Comparison of ENCODE assay signal across 9 cellular contexts in the genomic region with DNA sequence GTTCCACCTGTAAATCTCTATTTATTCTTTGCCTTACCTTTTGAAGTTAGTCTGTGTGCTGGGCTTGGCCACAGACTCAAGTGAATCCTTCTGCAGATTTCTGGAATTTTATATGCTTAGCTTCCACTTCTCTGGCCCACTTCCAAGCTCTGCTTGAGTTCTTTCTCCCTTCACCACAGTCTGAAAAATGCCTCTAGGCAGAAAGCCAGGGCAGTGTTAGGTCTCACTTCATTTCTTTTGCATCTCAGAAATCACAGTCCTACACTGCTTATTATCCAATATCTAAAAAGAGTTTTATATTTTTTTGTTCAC. TPM values are rescaled to one million over a fixed set of nuclear protein-coding genes. Genes with fewer than 3 reads are reported as not detected.
DNase-seq lines count a peak whose midpoint lies in the region; ATAC-seq and TF ChIP-seq lines count a peak whose summit lies in the region.
"Had no signal": no experiment of that assay in that cellular context is flagged by ENCODE, and none has a peak within 500 bp of the region (broad histone marks: within the 10 kb centered on the region; RNA-seq: fewer than 3 reads in every experiment).

No MANE protein-coding gene starts in this region.

- H3K9me1 ChIP-seq in IMR-90 (ENCODE audit: insufficient read depth, low read length) = peaks cover 5% of the 10 kb centered on the region; the same call in 1 of the 2 replicates

- no peak overlapping the region for H3K4ac ChIP-seq in IMR-90 (ENCODE audit: low read depth, low read length)
- no peak overlapping the region for H3K4ac ChIP-seq in mesenchymal stem cell (ENCODE audit: low read depth in 1 of 2, low read length in 2 of 2)

- ATAC-seq in IMR-90 (ENCODE audit: low read depth) (peak; percentile 87), HG02571 (IDR thresholded peaks at IDR 0.05; ENCODE audit: unreplicated experiment) (no peak), GM18511 (IDR thresholded peaks at IDR 0.05; ENCODE audit: unreplicated experiment) (no peak), GM18867 (IDR thresholded peaks at IDR 0.05; ENCODE audit: unreplicated experiment) (no peak)
- ATAC-seq in central memory CD8-positive, alpha-beta T cell (replicated peaks; ENCODE audit: extremely low read depth, poor library complexity, severe bottlenecking) = no peak

- H3K36me3 Mint-ChIP-seq in central memory CD8-positive, alpha-beta T cell (ENCODE audit: insufficient read depth) = peaks cover 17% of the 10 kb centered on the region

- H2AK5ac ChIP-seq in IMR-90 (ENCODE audit: low read depth, low read length) (no peak overlapping the region), mesenchymal stem cell (ENCODE audit: low read length, severe bottlenecking) (no peak overlapping the region)

- H3K9ac ChIP-seq in IMR-90 (ENCODE audit: low read depth, low read length) (no peak overlapping the region), mesenchymal stem cell (ENCODE audit: low read length) (peak overlapping the region; percentile 10), MM.1S (ENCODE audit: low read length) (no peak overlapping the region)

- H3F3A ChIP-seq in MM.1S (ENCODE audit: insufficient read depth, low read length) = no peaks in the 10 kb centered on the region; the same call in 1 of the 2 replicates

- H2BK5ac ChIP-seq in IMR-90 (ENCODE audit: low read depth, low read length, poor library complexity, severe bottlenecking) = no peak overlapping the region
- H2BK5ac ChIP-seq in mesenchymal stem cell (ENCODE audit: low read depth, low read length, poor library complexity, severe bottlenecking) = no peak overlapping the region

- TF ChIP-seq RAD21 in IMR-90 (IDR thresholded peaks at IDR 0.05; ENCODE audit: low read length) = no peak

- no peak overlapping the region for H3K18ac ChIP-seq in IMR-90 (ENCODE audit: low read depth, low read length)
- H3K18ac ChIP-seq in mesenchymal stem cell (ENCODE audit: low read depth in 1 of 2, low read length in 2 of 2) = no peak overlapping the region

- H4K20me1 ChIP-seq in IMR-90 (ENCODE audit: insufficient read depth, low read length) (peaks cover 4% of the 10 kb centered on the region; the same call in 1 of the 2 replicates), MM.1S (ENCODE audit: insufficient read depth, low read length) (no peaks in the 10 kb centered on the region)

- H3K23ac ChIP-seq in IMR-90 (ENCODE audit: low read depth, low read length) = no peak overlapping the region
- no peak overlapping the region for H3K23ac ChIP-seq in mesenchymal stem cell (ENCODE audit: low read length in 2 of 2)

- H3K4me3 ChIP-seq in IMR-90 (ENCODE audit: insufficient read depth, low read depth, low read length) (no peak overlapping the region), mesenchymal stem cell (ENCODE audit: insufficient read depth in 1 of 2, low read depth in 1 of 2, low read length in 2 of 2) (no peak overlapping the region), MM.1S (ENCODE audit: low read length) (no peak overlapping the region)

- CTCF ChIA-PET in IMR-90 (lab: Yijun Ruan, JAX) = interaction anchor here (1.0 to 1.2 kb wide), 2 partner anchors 15 to 208 kb away, joined by 3 read pairs; no protein-coding TSS in a partner anchor

- peak; percentile 39 for DNase-seq in AG08396 (ENCODE audit: low spot score)
- peak; percentile 91 for DNase-seq in IMR-90
- DNase-seq in central memory CD8-positive, alpha-beta T cell (ENCODE audit: low spot score in 2 of 2) = no peak
- DNase-seq in mesenchymal stem cell = peak; percentile 81
- no peak for DNase-seq in MM.1S

- no peak overlapping the region for H3K14ac ChIP-seq in IMR-90 (replicated peaks; ENCODE audit: low read depth, low read length)
- H3K14ac ChIP-seq in mesenchymal stem cell (ENCODE audit: low read length in 2 of 2) = no peak overlapping the region

- H3K56ac ChIP-seq in IMR-90 (ENCODE audit: extremely low read depth, insufficient read depth, low read length) = no peak overlapping the region

- dilution Hi-C loops in IMR-90 (cut with HindIII; ENCODE audit: low sequenced_read_pairs, unreplicated experiment) = no loop called here

- no peak overlapping the region for H2BK20ac ChIP-seq in IMR-90 (ENCODE audit: low read depth, low read length)

- no peak overlapping the region for H2BK12ac ChIP-seq in mesenchymal stem cell (ENCODE audit: low read length in 2 of 2)

- peaks cover 6% of the 10 kb centered on the region; the same call in 1 of the 2 replicates for H3K79me2 ChIP-seq in MM.1S (ENCODE audit: low read length)

- H2BK120ac ChIP-seq in IMR-90 (ENCODE audit: low read depth, low read length) = no peak overlapping the region
- no peak overlapping the region for H2BK120ac ChIP-seq in mesenchymal stem cell (ENCODE audit: low read depth, low read length)

- peaks cover 82% of the 10 kb centered on the region for H3K4me1 Mint-ChIP-seq in central memory CD8-positive, alpha-beta T cell

- H2AFZ ChIP-seq in IMR-90 (replicated peaks; ENCODE audit: low read length, poor library complexity) (no peak overlapping the region), mesenchymal stem cell (ENCODE audit: low read depth, low read length) (no peak overlapping the region), MM.1S (ENCODE audit: low read length) (no peak overlapping the region)

- H3K27ac Mint-ChIP-seq in central memory CD8-positive, alpha-beta T cell (ENCODE audit: low read depth) = peak overlapping the region; percentile 36
- H3K27ac Mint-ChIP-seq: T-helper 1 cell treated with Interleukin-12 subunit alpha and Interleukin-12 subunit beta and Interleukin-4 antibody, amounts not matched to agents 30 μg/mL and 1 μg/mL, for 36 hours had no signal

- no peaks in the 10 kb centered on the region for H3K9me2 ChIP-seq in MM.1S (replicated peaks; ENCODE audit: insufficient read depth, low read length)

- no peak for TF ChIP-seq POLR2A in IMR-90 (IDR thresholded peaks at IDR 0.05; ENCODE audit: low read depth, low read length)

- H2BK15ac ChIP-seq in IMR-90 (ENCODE audit: low read depth, low read length) (no peak overlapping the region), mesenchymal stem cell (ENCODE audit: low read depth, poor library complexity, severe bottlenecking) (no peak overlapping the region)

- H2AK9ac ChIP-seq in IMR-90 (replicated peaks; ENCODE audit: low read depth, low read length, poor library complexity) = no peak overlapping the region

- in situ Hi-C loops in IMR-90 (cut with MboI; ENCODE audit: low sequenced_read_pairs) = no loop called here

- no peak overlapping the region for H3K4me3 Mint-ChIP-seq in central memory CD8-positive, alpha-beta T cell
- H3K4me3 Mint-ChIP-seq: T-helper 1 cell treated with Interleukin-12 subunit alpha and Interleukin-12 subunit beta and Interleukin-4 antibody, amounts not matched to agents 30 μg/mL and 1 μg/mL, for 36 hours had no signal

- no peaks in the 10 kb centered on the region for H3K9me3 Mint-ChIP-seq in central memory CD8-positive, alpha-beta T cell

- H3K79me1 ChIP-seq in IMR-90 (ENCODE audit: low read depth in 1 of 2, low read length in 2 of 2) (peaks cover 19 to 39% of the 10 kb centered on the region in 2 experiments; a peak in 3 of 4 replicates), mesenchymal stem cell (replicated peaks; ENCODE audit: low read length, poor library complexity, severe bottlenecking) (peaks cover 7% of the 10 kb centered on the region)

- H4K91ac ChIP-seq in IMR-90 (ENCODE audit: insufficient read depth, low read depth, low read length) (no peak overlapping the region), mesenchymal stem cell (ENCODE audit: low read length) (no peak overlapping the region)

- H3K4me1 ChIP-seq in IMR-90 (ENCODE audit: control insufficient read depth, insufficient read depth, low read length) (no peaks in the 10 kb centered on the region), mesenchymal stem cell (ENCODE audit: control insufficient read depth, insufficient read depth, low read depth, low read length) (no peaks in the 10 kb centered on the region), MM.1S (ENCODE audit: low read length) (0 out of 2 replicates have a peak, but pooled peaks cover under 1% of the 10 kb centered on the region)

- H4K5ac ChIP-seq in IMR-90 (ENCODE audit: low read depth, low read length) = no peak overlapping the region

- no peaks in the 10 kb centered on the region for H3K27me3 Mint-ChIP-seq in central memory CD8-positive, alpha-beta T cell

- H3K27ac ChIP-seq in IMR-90 (ENCODE audit: insufficient read depth, low read length) = no peak overlapping the region
- peak overlapping the region; percentile 49 for H3K27ac ChIP-seq in mesenchymal stem cell (ENCODE audit: low read length, poor library complexity, severe bottlenecking)
- no peak overlapping the region for H3K27ac ChIP-seq in MM.1S (ENCODE audit: low read length)

- intact Hi-C loops in IMR-90 (cut with micrococcal nuclease) = loop anchor here (5.0 kb wide), 1 partner anchor 68 kb away; no protein-coding TSS in a partner anchor

- H3K4me2 ChIP-seq in IMR-90 (ENCODE audit: low read depth, low read length) (peak overlapping the region; percentile 12; the same call in 1 of the 2 replicates), mesenchymal stem cell (ENCODE audit: low read length, poor library complexity, severe bottlenecking) (no peak overlapping the region), MM.1S (ENCODE audit: low read depth, low read length) (no peak overlapping the region)

- no TSS peak for BruUV-seq in IMR-90 (replicated peaks; lab: Mats Ljungman, UMichigan)

- H3K9me3 ChIP-seq in IMR-90 (ENCODE audit: control insufficient read depth, insufficient read depth, low read length) (no peaks in the 10 kb centered on the region; the same call in 1 of the 2 replicates), mesenchymal stem cell (ENCODE audit: control insufficient read depth, low read length) (no peaks in the 10 kb centered on the region), MM.1S (replicated peaks; ENCODE audit: insufficient read depth, low read length) (no peaks in the 10 kb centered on the region)

- H4K8ac ChIP-seq in IMR-90 (ENCODE audit: low read depth in 2 of 2, low read length in 2 of 2) (no peak overlapping the region), mesenchymal stem cell (ENCODE audit: low read length) (no peak overlapping the region)

- TF ChIP-seq CTCF in IMR-90 (conservative IDR thresholded peaks at IDR 0.05; ENCODE audit: low read depth, low read length) (no peak), MM.1S (IDR thresholded peaks at IDR 0.05; ENCODE audit: low read length) (no peak)

- H3K36me3 ChIP-seq in IMR-90 (ENCODE audit: control insufficient read depth, insufficient read depth, low read length) = peaks cover 3% of the 10 kb centered on the region; the same call in 1 of the 2 replicates
- peaks cover 0 to 42% of the 10 kb centered on the region in 2 experiments for H3K36me3 ChIP-seq in mesenchymal stem cell (ENCODE audit: control insufficient read depth in 1 of 2, insufficient read depth in 2 of 2, low read depth in 1 of 2, low read length in 2 of 2)
- no peaks in the 10 kb centered on the region for H3K36me3 ChIP-seq in MM.1S (replicated peaks; ENCODE audit: insufficient read depth, low read length)

- H3K27me3 ChIP-seq in IMR-90 (ENCODE audit: control insufficient read depth, insufficient read depth, low read length) (no peaks in the 10 kb centered on the region), mesenchymal stem cell (ENCODE audit: control insufficient read depth in 1 of 2, insufficient read depth in 1 of 2, low read length in 2 of 2) (no peaks in the 10 kb centered on the region), MM.1S (replicated peaks; ENCODE audit: insufficient read depth, low read length) (no peaks in the 10 kb centered on the region)

- POLR2A ChIA-PET in IMR-90 (lab: Charles Lee; ENCODE audit: unreplicated experiment) = no interaction called here

RNA-seq across cellular contexts. Expression of a gene that starts 48.9 kb away (rescaled TPM):
- total RNA-seq in IMR-90 (2012; rRNA removed) = 1.7 and 2.2 TPM in 2 replicates
- 1.3 and 2.6 TPM in 2 replicates for polyA plus RNA-seq in IMR-90 (2012; rRNA removed)
- 0.66 and 2.2 TPM in 2 replicates for polyA plus RNA-seq in IMR-90 (2012; cell fraction: cytosol; rRNA removed)
- 2.8 and 5.6 TPM in 2 replicates for polyA plus RNA-seq in IMR-90 (2012; cell fraction: nucleus; rRNA removed; ENCODE audit: low replicate concordance)
- 4.3 TPM for polyA plus RNA-seq in mesenchymal stem cell (2013, experiment 1 of 2)
- polyA plus RNA-seq in mesenchymal stem cell (2013, experiment 2 of 2) = 3.7 TPM

Comparison
In these comparisons a context has a peak if more than half of its experiments do, and no peak if none do; other contexts are left out.
1. DNase-seq: peak in AG08396 (single experiment), IMR-90 (single experiment) and mesenchymal stem cell (single experiment); none in central memory CD8-positive, alpha-beta T cell (0 of 2) and MM.1S (single experiment).